1 cellular context compared by ENCODE assay signal in genomic region chr1:109922326-109922725, GRCh38.
TF ChIP-seq lines count a peak whose summit lies in the region.

No MANE protein-coding gene starts in this region.

TF ChIP-seq in K562, 482 proteins besides CTCF, POLR2A, EP300 and RAD21:
- TF ChIP-seq PURB (CRISPR knock-in tag; IDR thresholded peaks at IDR 0.05; ENCODE audit: low read depth): no peak
- TF ChIP-seq MAX (CRISPR knock-in tag; IDR thresholded peaks at IDR 0.05): 0 out of 2 replicates have a peak, but pooled peaks have one; percentile 16
- TF ChIP-seq FOXP1 (CRISPR knock-in tag; IDR thresholded peaks at IDR 0.05): 0 out of 2 replicates have a peak, but pooled peaks have one; percentile 32
